18 cellular contexts compared by ENCODE assay signal in genomic region chr20:23291575-23292240, GRCh38.
"Had no signal": no experiment of that assay in that cellular context is flagged by ENCODE, and none has a peak within 500 bp of the region (broad histone marks: within the 10 kb centered on the region; RNA-seq: fewer than 3 reads in every experiment).

No MANE protein-coding gene starts in this region.

- H3K4me1 ChIP-seq: foreskin keratinocyte, parathyroid adenoma, tibial artery had no signal

- H3K4me3 ChIP-seq: mucosa of descending colon, tibial artery had no signal

- H3K9ac ChIP-seq: parathyroid adenoma had no signal

- H3K36me3 ChIP-seq: tibial artery had no signal

- H3K9me3 ChIP-seq: mucosa of descending colon, tibial artery had no signal

- ATAC-seq: foreskin keratinocyte, mucosa of descending colon had no signal

- FAIRE-seq: urothelium cell line had no signal

- H2AFZ ChIP-seq: parathyroid adenoma had no signal

- H3K79me2 ChIP-seq: parathyroid adenoma had no signal

- H3K27ac ChIP-seq: foreskin keratinocyte, parathyroid adenoma, tibial artery had no signal

- DNase-seq: activated CD4-positive, alpha-beta memory T cell treated with anti-CD3 and anti-CD28 coated beads for 36 hours; activated CD4-positive, alpha-beta T cell treated with anti-CD3 and anti-CD28 coated beads for 48 hours; activated naive CD4-positive, alpha-beta T cell treated with anti-CD3 and anti-CD28 coated beads, Interleukin-2, amount 10 ng/mL, durations not matched to agents 7 days and 5 days; activated T-cell treated with anti-CD3 and anti-CD28 coated beads, Interleukin-2, amount 50 U/mL, for 48 hours; amygdala; effector CD4-positive, alpha-beta T cell; erythroblast; foreskin keratinocyte; kidney glomerular epithelial cell; mucosa of descending colon; nephron progenitor cell; nucleus accumbens; stimulated activated CD4-positive, alpha-beta T cell treated with anti-CD3 and anti-CD28 coated beads, Interleukin-12 subunit alpha, Interleukin-12 subunit beta, amount 100 ng/mL, for 4 hours; stimulated activated CD4-positive, alpha-beta T cell treated with anti-CD3 and anti-CD28 coated beads, Interleukin-4, amount 100 ng/mL, for 4 hours; substantia nigra had no signal
